Comparison of ENCODE assay signal across 1 cellular context in genomic region chr7:116524221-116524608, GRCh38.
TF ChIP-seq lines count a peak whose summit lies in the region.

No MANE protein-coding gene starts in this region.

TF ChIP-seq in A549, 52 proteins besides CTCF, POLR2A, EP300 and RAD21 (continued from another document):
- TF ChIP-seq REST (IDR thresholded peaks at IDR 0.05) (no peak), MYC (IDR thresholded peaks at IDR 0.05; ENCODE audit: borderline replicate concordance, low read length) (no peak), EHMT2 (IDR thresholded peaks at IDR 0.05; ENCODE audit: low read depth) (no peak), ZNF302 (CRISPR knock-in tag; IDR thresholded peaks at IDR 0.05) (no peak), RCOR1 (IDR thresholded peaks at IDR 0.05; ENCODE audit: low read depth, low read length) (no peak), ELK1 (IDR thresholded peaks at IDR 0.05; ENCODE audit: low read depth, low read length) (no peak)
